In genomic region chr1:115791816-115792215, GRCh38 we compare ENCODE assay signal across 21 cellular contexts. TPM values are rescaled to one million over a fixed set of nuclear protein-coding genes. Genes with fewer than 3 reads are reported as not detected.
A peak's percentile ranks its signal among the peaks of the same experiment; 100 is the strongest.
DNase-seq lines count a peak whose midpoint lies in the region; ATAC-seq, FAIRE-seq and TF ChIP-seq lines count a peak whose summit lies in the region.
"Had no signal": no experiment of that assay in that cellular context is flagged by ENCODE, and none has a peak within 500 bp of the region (broad histone marks: within the 10 kb centered on the region; RNA-seq: fewer than 3 reads in every experiment).

No MANE protein-coding gene starts in this region.

- peak; percentile 52 for ATAC-seq in foreskin keratinocyte
- no peak for ATAC-seq in stimulated activated naive B cell treated with anti-CD40 and anti-IgM and Interleukin-4, amounts not matched to agents 10 μg/mL and 1 μg/mL and 100 μg/mL, for 72 hours (replicated peaks)
- ATAC-seq in HG03039 (IDR thresholded peaks at IDR 0.05; ENCODE audit: unreplicated experiment), result no peak
- ATAC-seq: GM23338 had no signal

- peak overlapping the region; percentile 66 for H3K27ac Mint-ChIP-seq in type B pancreatic cell
- no peak overlapping the region for H3K27ac Mint-ChIP-seq in stimulated activated naive B cell treated with anti-CD40 and anti-IgM and Interleukin-4, amounts not matched to agents 10 μg/mL and 1 μg/mL and 100 μg/mL, for 72 hours
- H3K27ac Mint-ChIP-seq: CD4-positive, alpha-beta T cell; GM23338 had no signal

- H3K4me1 ChIP-seq in foreskin keratinocyte, result peaks cover 40% of the 10 kb centered on the region

- no peaks in the 10 kb centered on the region for H3K36me3 Mint-ChIP-seq in type B pancreatic cell
- H3K36me3 Mint-ChIP-seq in stimulated activated naive B cell treated with anti-CD40 and anti-IgM and Interleukin-4, amounts not matched to agents 10 μg/mL and 1 μg/mL and 100 μg/mL, for 72 hours, result no peaks in the 10 kb centered on the region

- FAIRE-seq in bronchial epithelial cell (lab: Jason Lieb, UNC), result no peak
- FAIRE-seq: A204.1, D721Med, G401.6, GM12891, H54 had no signal

- peaks cover 7% of the 10 kb centered on the region for H3K9me3 Mint-ChIP-seq in type B pancreatic cell
- H3K9me3 Mint-ChIP-seq in stimulated activated naive B cell treated with anti-CD40 and anti-IgM and Interleukin-4, amounts not matched to agents 10 μg/mL and 1 μg/mL and 100 μg/mL, for 72 hours, result peaks cover 0 to 2% of the 10 kb centered on the region in 2 donors

- H3K27me3 Mint-ChIP-seq in type B pancreatic cell, result no peaks in the 10 kb centered on the region
- peaks cover 15 to 30% of the 10 kb centered on the region in 2 donors for H3K27me3 Mint-ChIP-seq in stimulated activated naive B cell treated with anti-CD40 and anti-IgM and Interleukin-4, amounts not matched to agents 10 μg/mL and 1 μg/mL and 100 μg/mL, for 72 hours

- TF ChIP-seq CTCF in RWPE1 (conservative IDR thresholded peaks at IDR 0.05; ENCODE audit: low read depth), result no peak
- no peak for TF ChIP-seq CTCF in bronchial epithelial cell (IDR thresholded peaks at IDR 0.05; ENCODE audit: insufficient read depth, low read length, severe bottlenecking)
- no peak for TF ChIP-seq CTCF in foreskin keratinocyte (conservative IDR thresholded peaks at IDR 0.05)
- no peak for TF ChIP-seq CTCF in type B pancreatic cell (conservative IDR thresholded peaks at IDR 0.05)

- POLR2A ChIA-PET in RWPE1 (lab: Yijun Ruan, JAX; ENCODE audit: low non-redundant PET), result no interaction called here

- H3K4me1 Mint-ChIP-seq in type B pancreatic cell (ENCODE audit: unreplicated experiment), result peaks cover 8% of the 10 kb centered on the region
- no peaks in the 10 kb centered on the region for H3K4me1 Mint-ChIP-seq in stimulated activated naive B cell treated with anti-CD40 and anti-IgM and Interleukin-4, amounts not matched to agents 10 μg/mL and 1 μg/mL and 100 μg/mL, for 72 hours

- CTCF ChIA-PET in RWPE1 (lab: Yijun Ruan, JAX), result interaction anchor here (0.6 kb wide), 1 partner anchor 1171 kb away, joined by 3 read pairs; no protein-coding TSS in a partner anchor

- no peaks in the 10 kb centered on the region for H3K27me3 ChIP-seq in bronchial epithelial cell (ENCODE audit: control insufficient read depth, insufficient read depth, low read length)
- no peaks in the 10 kb centered on the region for H3K27me3 ChIP-seq in foreskin keratinocyte

- no peaks in the 10 kb centered on the region for H3K36me3 ChIP-seq in bronchial epithelial cell (ENCODE audit: control insufficient read depth, insufficient read depth, low read length)

- no peak overlapping the region for H3K4me3 ChIP-seq in bronchial epithelial cell (ENCODE audit: low read depth, low read length)
- H3K4me3 ChIP-seq: GM23338 had no signal

- H3K27ac ChIP-seq in RWPE1 (peak overlapping the region; percentile 33; the same call in 1 of the 2 replicates), foreskin keratinocyte (no peak overlapping the region)
- H3K27ac ChIP-seq: C4-2B, HL-60 had no signal

- DNase-seq in RWPE1 (ENCODE audit: low spot score) (no peak), bronchial epithelial cell (ENCODE audit: low read depth) (peak; percentile 86), foreskin keratinocyte (peak; percentile 68 to 85), type B pancreatic cell (ENCODE audit: extremely low spot score, unreplicated experiment) (no peak), NCI-H1417 (lab: John Stamatoyannopoulos, UW) (no peak)
- no peak for DNase-seq in stimulated activated naive B cell treated with anti-CD40 and anti-IgM and Interleukin-4, amounts not matched to agents 10 μg/mL and 1 μg/mL and 100 μg/mL, for 72 hours
- DNase-seq: AML-193; Caco-2; CD4-positive, alpha-beta T cell; HCEC 1CT had no signal

- no peak overlapping the region for H3K4me3 Mint-ChIP-seq in type B pancreatic cell
- no peak overlapping the region for H3K4me3 Mint-ChIP-seq in stimulated activated naive B cell treated with anti-CD40 and anti-IgM and Interleukin-4, amounts not matched to agents 10 μg/mL and 1 μg/mL and 100 μg/mL, for 72 hours
- H3K4me3 Mint-ChIP-seq: CD4-positive, alpha-beta T cell; GM23338 had no signal

RNA-seq across cellular contexts. Expression of gene CASQ2, which starts 23.3 kb away (rescaled TPM):
- not detected in 2 replicates for total RNA-seq in bronchial epithelial cell
- not detected in 2 replicates for total RNA-seq in foreskin keratinocyte
- not detected in 2 replicates for polyA plus RNA-seq in foreskin keratinocyte
- total RNA-seq in type B pancreatic cell (ENCODE audit: low replicate concordance), result 0.14 TPM in 1 of 2 replicates, not detected in the other
- total RNA-seq: CD4-positive, alpha-beta T cell; GM23338; HT1080 had no signal
- polyA plus RNA-seq: BJ, GM23338 had no signal

RNA-seq across cellular contexts. Expression of gene NHLH2, which starts 49.1 kb away (rescaled TPM):
- total RNA-seq in bronchial epithelial cell (0.13 and 0.26 TPM in 2 replicates), foreskin keratinocyte (0.07 and 0.14 TPM in 2 replicates), type B pancreatic cell (ENCODE audit: low replicate concordance) (0.26 and 1.1 TPM in 2 replicates)
- 0.07 and 0.11 TPM in 2 replicates for polyA plus RNA-seq in foreskin keratinocyte
- total RNA-seq: Caco-2; CD4-positive, alpha-beta T cell; HT1080 had no signal
- polyA plus RNA-seq: BJ had no signal

Comparison
In these comparisons a context has a peak if more than half of its experiments do, and no peak if none do; other contexts are left out.
1. DNase-seq: peak in bronchial epithelial cell (single experiment) and foreskin keratinocyte (2 of 2); none in RWPE1 (single experiment), type B pancreatic cell (single experiment), stimulated activated naive B cell treated with anti-CD40 and anti-IgM and Interleukin-4, amounts not matched to agents 10 μg/mL and 1 μg/mL and 100 μg/mL, for 72 hours (single experiment) and NCI-H1417 (0 of 3).